11 cellular contexts compared by ENCODE assay signal in genomic region chr15:70526974-70527325, GRCh38.
A peak's percentile ranks its signal among the peaks of the same experiment; 100 is the strongest.
DNase-seq lines count a peak whose midpoint lies in the region; ATAC-seq and TF ChIP-seq lines count a peak whose summit lies in the region.
"Had no signal": no experiment of that assay in that cellular context is flagged by ENCODE, and none has a peak within 500 bp of the region (broad histone marks: within the 10 kb centered on the region; RNA-seq: fewer than 3 reads in every experiment).

No MANE protein-coding gene starts in this region.

- no TSS peak for BruUV-seq in MCF 10A (replicated peaks; lab: Mats Ljungman, UMichigan)
- no TSS peak for BruUV-seq in Caco-2 (replicated peaks; lab: Mats Ljungman, UMichigan)

- TF ChIP-seq CTCF in CD8-positive, alpha-beta T cell (IDR thresholded peaks at IDR 0.05), result no peak
- TF ChIP-seq CTCF in MCF 10A (IDR thresholded peaks at IDR 0.05; ENCODE audit: unreplicated experiment), result no peak
- TF ChIP-seq CTCF in Caco-2 (IDR thresholded peaks at IDR 0.05; ENCODE audit: insufficient read depth in 1 of 2, low read depth in 1 of 2, low read length in 1 of 2, severe bottlenecking in 1 of 2, unreplicated experiment in 1 of 2), result no peak

- H3K27me3 Mint-ChIP-seq in CD8-positive, alpha-beta T cell (ENCODE audit: low read depth), result no peaks in the 10 kb centered on the region
- H3K27me3 Mint-ChIP-seq in MCF 10A (ENCODE audit: insufficient read depth, unreplicated experiment) (peaks cover 16% of the 10 kb centered on the region), Caco-2 (ENCODE audit: insufficient read depth, unreplicated experiment) (no peaks in the 10 kb centered on the region)

- peaks cover 15% of the 10 kb centered on the region for H3K36me3 Mint-ChIP-seq in CD8-positive, alpha-beta T cell
- no peaks in the 10 kb centered on the region for H3K36me3 Mint-ChIP-seq in MCF 10A (ENCODE audit: insufficient read depth, unreplicated experiment)
- H3K36me3 Mint-ChIP-seq in Caco-2 (ENCODE audit: insufficient read depth, unreplicated experiment), result no peaks in the 10 kb centered on the region

- H3K27me3 ChIP-seq in CD8-positive, alpha-beta T cell (ENCODE audit: insufficient read depth, low read length), result no peaks in the 10 kb centered on the region
- H3K27me3 ChIP-seq in MG63, result no peaks in the 10 kb centered on the region
- H3K27me3 ChIP-seq in rectal smooth muscle tissue (ENCODE audit: control insufficient read depth, insufficient read depth, low read length), result no peaks in the 10 kb centered on the region
- no peaks in the 10 kb centered on the region for H3K27me3 ChIP-seq in Caco-2 (replicated peaks; ENCODE audit: control insufficient read depth, insufficient read depth, low read length)
- H3K27me3 ChIP-seq: adrenal gland had no signal

- POLR2A ChIA-PET in CD8-positive, alpha-beta T cell (lab: Charles Lee), result interaction anchor here (2.2 to 3.0 kb wide), 3 partner anchors 9 to 427 kb away, joined by 6 to 16 read pairs (median 13); no protein-coding TSS in a partner anchor
- POLR2A ChIA-PET in MCF 10A (lab: Yijun Ruan, JAX), result interaction anchor here (0.7 to 1.3 kb wide), 9 partner anchors 8 to 1000 kb away, joined by 3 to 6 read pairs (median 4); no protein-coding TSS in a partner anchor
- POLR2A ChIA-PET in Caco-2 (lab: Charles Lee), result interaction anchor here (0.6 kb wide), 1 partner anchor 123 kb away, joined by 3 read pairs; no protein-coding TSS in a partner anchor

- intact Hi-C loops in CD8-positive, alpha-beta T cell (cut with DNase I, micrococcal nuclease), result no loop called here
- intact Hi-C loops in MCF 10A (cut with micrococcal nuclease), result no loop called here
- intact Hi-C loops in Caco-2 (cut with micrococcal nuclease; ENCODE audit: unreplicated experiment), result no loop called here

- H3K9me3 ChIP-seq in CD8-positive, alpha-beta T cell (ENCODE audit: low read length), result no peaks in the 10 kb centered on the region
- H3K9me3 ChIP-seq in MG63 (no peaks in the 10 kb centered on the region), Caco-2 (no peaks in the 10 kb centered on the region)
- H3K9me3 ChIP-seq: adrenal gland, thoracic aorta had no signal

- H3K36me3 ChIP-seq in CD8-positive, alpha-beta T cell (ENCODE audit: insufficient read depth, low read length), result no peaks in the 10 kb centered on the region
- no peaks in the 10 kb centered on the region for H3K36me3 ChIP-seq in MG63
- H3K36me3 ChIP-seq in rectal smooth muscle tissue (ENCODE audit: control insufficient read depth, insufficient read depth, low read length), result no peaks in the 10 kb centered on the region
- H3K36me3 ChIP-seq in Caco-2 (ENCODE audit: control insufficient read depth, insufficient read depth, low read length), result no peaks in the 10 kb centered on the region
- H3K36me3 ChIP-seq: adrenal gland, thoracic aorta had no signal

- no peak overlapping the region for H3K27ac ChIP-seq in CD8-positive, alpha-beta T cell (ENCODE audit: low read depth, low read length)
- H3K27ac ChIP-seq in rectal smooth muscle tissue (ENCODE audit: low read depth, low read length), result no peak overlapping the region
- H3K27ac ChIP-seq: thoracic aorta had no signal

- H3K9ac ChIP-seq in rectal smooth muscle tissue (ENCODE audit: low read length), result no peak overlapping the region

- peak overlapping the region; percentile 32 for H3K4me3 Mint-ChIP-seq in CD8-positive, alpha-beta T cell
- H3K4me3 Mint-ChIP-seq in MCF 10A (ENCODE audit: unreplicated experiment) (peak overlapping the region; percentile 44), Caco-2 (ENCODE audit: unreplicated experiment) (no peak overlapping the region)

- H3K4me1 Mint-ChIP-seq in CD8-positive, alpha-beta T cell (ENCODE audit: low read depth), result peaks cover 70% of the 10 kb centered on the region
- peaks cover 15% of the 10 kb centered on the region for H3K4me1 Mint-ChIP-seq in MCF 10A (ENCODE audit: insufficient read depth, unreplicated experiment)
- peaks cover 30% of the 10 kb centered on the region for H3K4me1 Mint-ChIP-seq in Caco-2 (ENCODE audit: low read depth, unreplicated experiment)

- CTCF ChIA-PET in CD8-positive, alpha-beta T cell (lab: Charles Lee), result interaction anchor here (0.6 to 3.9 kb wide), 5 partner anchors 19 to 61 kb away, joined by 3 to 11 read pairs (median 3); no protein-coding TSS in a partner anchor
- CTCF ChIA-PET in MCF 10A (lab: Yijun Ruan, JAX), result interaction anchor here (0.7 to 1.8 kb wide), 5 partner anchors 9 to 285 kb away, joined by 3 to 6 read pairs (median 4); no protein-coding TSS in a partner anchor
- CTCF ChIA-PET in Caco-2 (lab: Charles Lee), result no interaction called here

- peaks cover 2% of the 10 kb centered on the region for H3K9me3 Mint-ChIP-seq in CD8-positive, alpha-beta T cell
- H3K9me3 Mint-ChIP-seq in MCF 10A (ENCODE audit: unreplicated experiment) (no peaks in the 10 kb centered on the region), Caco-2 (ENCODE audit: unreplicated experiment) (no peaks in the 10 kb centered on the region)

- peaks cover 50% of the 10 kb centered on the region for H3K4me1 ChIP-seq in CD8-positive, alpha-beta T cell (ENCODE audit: insufficient read depth, low read length)
- peaks cover 2% of the 10 kb centered on the region for H3K4me1 ChIP-seq in rectal smooth muscle tissue (ENCODE audit: control insufficient read depth, insufficient read depth, low read length)
- H3K4me1 ChIP-seq in Caco-2, result peaks cover 16% of the 10 kb centered on the region

- no peak overlapping the region for H3K4me3 ChIP-seq in CD8-positive, alpha-beta T cell (ENCODE audit: low read depth, low read length)
- H3K4me3 ChIP-seq in MG63 (peak overlapping the region; percentile 8; the same call in 1 of the 2 replicates), rectal smooth muscle tissue (ENCODE audit: low read length) (peak overlapping the region; percentile 58), Caco-2 (ENCODE audit: low read depth, low read length) (no peak overlapping the region)
- H3K4me3 ChIP-seq: adrenal gland, thoracic aorta had no signal

- DNase-seq in CD8-positive, alpha-beta T cell, result peak in 1 of 7 experiments; percentile 7
- DNase-seq in MG63, result no peak
- no peak for DNase-seq in MCF 10A (ENCODE audit: unreplicated experiment)
- no peak for DNase-seq in COLO829 (ENCODE audit: low spot score)
- no peak for DNase-seq in stimulated activated CD4-positive, alpha-beta T cell treated with anti-CD3 and anti-CD28 coated beads, Interleukin-2, amount 100 ng/mL, for 48 hours
- DNase-seq in HuH-7.5 (ENCODE audit: low spot score), result no peak
- no peak for DNase-seq in Caco-2
- DNase-seq: Right ventricle myocardium superior had no signal

- H3K27ac Mint-ChIP-seq in CD8-positive, alpha-beta T cell, result peak overlapping the region; percentile 98
- H3K27ac Mint-ChIP-seq in MCF 10A (ENCODE audit: low read depth, unreplicated experiment) (peak overlapping the region; percentile 3), Caco-2 (ENCODE audit: unreplicated experiment) (no peak overlapping the region)

- no peak for ATAC-seq in CD8-positive, alpha-beta T cell

Comparison
In these comparisons a context has a peak if more than half of its experiments do, and no peak if none do; other contexts are left out.
1. H3K4me3 ChIP-seq: peak in MG63 (single experiment) and rectal smooth muscle tissue (single experiment); none in CD8-positive, alpha-beta T cell (single experiment) and Caco-2 (single experiment).